8 cellular contexts compared by ENCODE assay signal in the genomic region with DNA sequence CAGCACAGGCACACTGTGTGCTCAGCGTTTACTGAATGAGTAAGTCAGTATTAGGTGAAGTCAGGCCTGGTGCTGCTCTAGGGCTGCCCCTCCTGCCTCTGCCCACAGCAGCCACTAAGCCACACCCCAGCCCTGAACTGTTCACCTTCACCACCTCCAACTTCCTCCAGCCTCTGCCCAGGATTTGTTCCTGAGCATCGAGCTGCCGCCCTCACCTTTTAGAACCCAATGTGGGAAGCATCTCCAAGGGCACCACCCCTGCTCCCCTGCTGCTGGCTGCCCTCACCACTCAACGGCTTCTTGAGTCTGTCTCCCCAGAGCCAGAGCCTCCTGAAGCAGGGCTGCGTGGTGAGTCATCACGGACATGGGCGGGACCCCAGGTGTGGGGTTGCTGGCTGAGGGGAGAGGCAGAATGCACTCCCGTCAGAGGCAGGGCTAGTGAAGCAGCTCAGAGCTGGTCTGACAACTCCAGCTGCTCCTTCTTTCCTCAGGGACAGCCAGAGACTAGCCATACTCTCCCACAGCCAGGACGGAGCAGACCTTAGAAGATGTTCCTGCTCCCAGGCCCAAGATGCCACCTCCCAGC. TPM values are rescaled to one million over a fixed set of nuclear protein-coding genes. Genes with fewer than 3 reads are reported as not detected.
DNase-seq lines count a peak whose midpoint lies in the region; ATAC-seq and TF ChIP-seq lines count a peak whose summit lies in the region.

No MANE protein-coding gene starts in this region.

- H3K4me1 Mint-ChIP-seq in WTC11, result peaks cover 17% of the 10 kb centered on the region

- H3K9me3 Mint-ChIP-seq in WTC11, result peaks cover 5% of the 10 kb centered on the region; the same call in 1 of the 2 replicates

- peak overlapping the region; percentile 42 for H3K27ac Mint-ChIP-seq in WTC11

- peaks cover 46% of the 10 kb centered on the region for H3K36me3 Mint-ChIP-seq in WTC11

- POLR2A ChIA-PET in WTC11 (lab: Charles Lee), result interaction anchor here (0.6 kb wide), 1 partner anchor 68 kb away, joined by 3 read pairs; no protein-coding TSS in a partner anchor

- no peaks in the 10 kb centered on the region for H3K27me3 Mint-ChIP-seq in WTC11 (ENCODE audit: low read depth)

- ATAC-seq in WTC11 (no peak), GM21447 (IDR thresholded peaks at IDR 0.05; ENCODE audit: unreplicated experiment) (no peak)

- TF ChIP-seq CTCF in WTC11 (IDR thresholded peaks at IDR 0.05), result no peak

- DNase-seq in HPDE6-E6E7 (ENCODE audit: extremely low spot score), result peak; percentile 71
- no peak for DNase-seq in WTC11 (ENCODE audit: low spot score)
- DNase-seq in effector CD4-positive, alpha-beta T cell, result peak; percentile 63
- DNase-seq in renal cortical epithelial cell (ENCODE audit: low read depth), result peak; percentile 78
- no peak for DNase-seq in NCI-H1436 treated with DMSO at 0.1 percent for 48 hours (lab: John Stamatoyannopoulos, UW)
- no peak for DNase-seq in NCI-H1694 treated with DMSO at 0.1 percent for 48 hours (lab: John Stamatoyannopoulos, UW)
- no peak for DNase-seq in NCI-H2029 (lab: John Stamatoyannopoulos, UW)

- CTCF ChIA-PET in WTC11 (lab: Charles Lee), result interaction anchor here (2.1 kb wide), 1 partner anchor 14 kb away, joined by 4 read pairs; a partner anchor contains a TSS

- H3K4me3 Mint-ChIP-seq in WTC11, result no peak overlapping the region

TF ChIP-seq in WTC11, 78 proteins besides CTCF, POLR2A, EP300 and RAD21:
- TF ChIP-seq GRHL2 (CRISPR knock-in tag; IDR thresholded peaks at IDR 0.05; ENCODE audit: insufficient replicate concordance, severe bottlenecking) (no peak), ZNF396 (CRISPR knock-in tag; IDR thresholded peaks at IDR 0.05; ENCODE audit: borderline replicate concordance) (no peak), ZNF232 (CRISPR knock-in tag; IDR thresholded peaks at IDR 0.05) (no peak), ZBTB21 (CRISPR knock-in tag; IDR thresholded peaks at IDR 0.05; ENCODE audit: borderline replicate concordance) (no peak), PRRX2 (CRISPR knock-in tag; IDR thresholded peaks at IDR 0.05) (no peak), JUN (CRISPR knock-in tag; IDR thresholded peaks at IDR 0.05) (no peak), ETV6 (CRISPR knock-in tag; IDR thresholded peaks at IDR 0.05) (no peak), MXD4 (CRISPR knock-in tag; IDR thresholded peaks at IDR 0.05; ENCODE audit: borderline replicate concordance) (no peak), GTF2I (CRISPR knock-in tag; conservative IDR thresholded peaks at IDR 0.05) (no peak)
TF ChIP-seq in WTC11: peak in this region for 0.

RNA-seq across cellular contexts. Expression of a gene that starts 5.8 kb away (rescaled TPM):
- total RNA-seq in WTC11 (2021) (58.0 to 65.6 TPM (median 62.9 TPM) in 3 replicates), renal cortical epithelial cell (82.3 and 127 TPM in 2 replicates)

RNA-seq across cellular contexts. Expression of a gene that starts 11.3 kb away (rescaled TPM):
- 34.7 to 41.1 TPM (median 38.0 TPM) in 3 replicates for total RNA-seq in WTC11 (2021)
- 16.0 and 21.2 TPM in 2 replicates for total RNA-seq in renal cortical epithelial cell

RNA-seq across cellular contexts. Expression of a gene that starts 13.4 kb away (rescaled TPM):
- 3.4 to 3.8 TPM (median 3.5 TPM) in 3 replicates for total RNA-seq in WTC11 (2021)
- 7.3 and 22.8 TPM in 2 replicates for total RNA-seq in renal cortical epithelial cell

RNA-seq across cellular contexts. Expression of a gene that starts 17.5 kb away (rescaled TPM):
- total RNA-seq in WTC11 (2021) (2.9 to 3.8 TPM (median 3.2 TPM) in 3 replicates), renal cortical epithelial cell (13.5 and 15.1 TPM in 2 replicates)

RNA-seq across cellular contexts. Expression of a gene that starts 17.5 kb away (rescaled TPM):
- total RNA-seq in WTC11 (2021) (13.7 to 17.3 TPM (median 13.7 TPM) in 3 replicates), renal cortical epithelial cell (2.8 and 6.4 TPM in 2 replicates)

Comparison
In these comparisons a context has a peak if more than half of its experiments do, and no peak if none do; other contexts are left out.
1. DNase-seq: peak in HPDE6-E6E7 (single experiment), effector CD4-positive, alpha-beta T cell (single experiment) and renal cortical epithelial cell (single experiment); none in WTC11 (single experiment), NCI-H1436 treated with DMSO at 0.1 percent for 48 hours (single experiment), NCI-H1694 treated with DMSO at 0.1 percent for 48 hours (single experiment) and NCI-H2029 (single experiment).